Comparison of ENCODE assay signal across 1 cellular context in genomic region chr16:89476379-89476778, GRCh38.
TF ChIP-seq lines count a peak whose summit lies in the region.

No MANE protein-coding gene starts in this region.

TF ChIP-seq in GM23338, 12 proteins besides CTCF, POLR2A, EP300 and RAD21 (continued from another document):
- TF ChIP-seq, protein P1, sequence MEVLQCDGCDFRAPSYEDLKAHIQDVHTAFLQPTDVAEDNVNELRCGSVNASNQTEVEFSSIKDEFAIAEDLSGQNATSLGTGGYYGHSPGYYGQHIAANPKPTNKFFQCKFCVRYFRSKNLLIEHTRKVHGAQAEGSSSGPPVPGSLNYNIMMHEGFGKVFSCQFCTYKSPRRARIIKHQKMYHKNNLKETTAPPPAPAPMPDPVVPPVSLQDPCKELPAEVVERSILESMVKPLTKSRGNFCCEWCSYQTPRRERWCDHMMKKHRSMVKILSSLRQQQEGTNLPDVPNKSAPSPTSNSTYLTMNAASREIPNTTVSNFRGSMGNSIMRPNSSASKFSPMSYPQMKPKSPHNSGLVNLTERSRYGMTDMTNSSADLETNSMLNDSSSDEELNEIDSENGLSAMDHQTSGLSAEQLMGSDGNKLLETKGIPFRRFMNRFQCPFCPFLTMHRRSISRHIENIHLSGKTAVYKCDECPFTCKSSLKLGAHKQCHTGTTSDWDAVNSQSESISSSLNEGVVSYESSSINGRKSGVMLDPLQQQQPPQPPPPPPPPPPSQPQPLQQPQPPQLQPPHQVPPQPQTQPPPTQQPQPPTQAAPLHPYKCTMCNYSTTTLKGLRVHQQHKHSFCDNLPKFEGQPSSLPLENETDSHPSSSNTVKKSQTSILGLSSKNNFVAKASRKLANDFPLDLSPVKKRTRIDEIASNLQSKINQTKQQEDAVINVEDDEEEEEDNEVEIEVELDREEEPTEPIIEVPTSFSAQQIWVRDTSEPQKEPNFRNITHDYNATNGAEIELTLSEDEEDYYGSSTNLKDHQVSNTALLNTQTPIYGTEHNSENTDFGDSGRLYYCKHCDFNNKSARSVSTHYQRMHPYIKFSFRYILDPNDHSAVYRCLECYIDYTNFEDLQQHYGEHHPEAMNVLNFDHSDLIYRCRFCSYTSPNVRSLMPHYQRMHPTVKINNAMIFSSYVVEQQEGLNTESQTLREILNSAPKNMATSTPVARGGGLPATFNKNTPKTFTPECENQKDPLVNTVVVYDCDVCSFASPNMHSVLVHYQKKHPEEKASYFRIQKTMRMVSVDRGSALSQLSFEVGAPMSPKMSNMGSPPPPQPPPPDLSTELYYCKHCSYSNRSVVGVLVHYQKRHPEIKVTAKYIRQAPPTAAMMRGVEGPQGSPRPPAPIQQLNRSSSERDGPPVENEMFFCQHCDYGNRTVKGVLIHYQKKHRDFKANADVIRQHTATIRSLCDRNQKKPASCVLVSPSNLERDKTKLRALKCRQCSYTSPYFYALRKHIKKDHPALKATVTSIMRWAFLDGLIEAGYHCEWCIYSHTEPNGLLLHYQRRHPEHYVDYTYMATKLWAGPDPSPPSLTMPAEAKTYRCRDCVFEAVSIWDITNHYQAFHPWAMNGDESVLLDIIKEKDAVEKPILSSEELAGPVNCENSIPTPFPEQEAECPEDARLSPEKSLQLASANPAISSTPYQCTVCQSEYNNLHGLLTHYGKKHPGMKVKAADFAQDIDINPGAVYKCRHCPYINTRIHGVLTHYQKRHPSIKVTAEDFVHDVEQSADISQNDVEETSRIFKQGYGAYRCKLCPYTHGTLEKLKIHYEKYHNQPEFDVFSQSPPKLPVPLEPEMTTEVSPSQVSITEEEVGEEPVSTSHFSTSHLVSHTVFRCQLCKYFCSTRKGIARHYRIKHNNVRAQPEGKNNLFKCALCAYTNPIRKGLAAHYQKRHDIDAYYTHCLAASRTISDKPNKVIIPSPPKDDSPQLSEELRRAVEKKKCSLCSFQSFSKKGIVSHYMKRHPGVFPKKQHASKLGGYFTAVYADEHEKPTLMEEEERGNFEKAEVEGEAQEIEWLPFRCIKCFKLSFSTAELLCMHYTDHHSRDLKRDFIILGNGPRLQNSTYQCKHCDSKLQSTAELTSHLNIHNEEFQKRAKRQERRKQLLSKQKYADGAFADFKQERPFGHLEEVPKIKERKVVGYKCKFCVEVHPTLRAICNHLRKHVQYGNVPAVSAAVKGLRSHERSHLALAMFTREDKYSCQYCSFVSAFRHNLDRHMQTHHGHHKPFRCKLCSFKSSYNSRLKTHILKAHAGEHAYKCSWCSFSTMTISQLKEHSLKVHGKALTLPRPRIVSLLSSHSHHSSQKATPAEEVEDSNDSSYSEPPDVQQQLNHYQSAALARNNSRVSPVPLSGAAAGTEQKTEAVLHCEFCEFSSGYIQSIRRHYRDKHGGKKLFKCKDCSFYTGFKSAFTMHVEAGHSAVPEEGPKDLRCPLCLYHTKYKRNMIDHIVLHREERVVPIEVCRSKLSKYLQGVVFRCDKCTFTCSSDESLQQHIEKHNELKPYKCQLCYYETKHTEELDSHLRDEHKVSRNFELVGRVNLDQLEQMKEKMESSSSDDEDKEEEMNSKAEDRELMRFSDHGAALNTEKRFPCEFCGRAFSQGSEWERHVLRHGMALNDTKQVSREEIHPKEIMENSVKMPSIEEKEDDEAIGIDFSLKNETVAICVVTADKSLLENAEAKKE (CRISPR knock-in tag; IDR thresholded peaks at IDR 0.05), result no peak
- TF ChIP-seq ZNF114 (CRISPR knock-in tag; IDR thresholded peaks at IDR 0.05) (no peak), REST (IDR thresholded peaks at IDR 0.05; ENCODE audit: unreplicated experiment) (no peak)
- TF ChIP-seq, protein P2, sequence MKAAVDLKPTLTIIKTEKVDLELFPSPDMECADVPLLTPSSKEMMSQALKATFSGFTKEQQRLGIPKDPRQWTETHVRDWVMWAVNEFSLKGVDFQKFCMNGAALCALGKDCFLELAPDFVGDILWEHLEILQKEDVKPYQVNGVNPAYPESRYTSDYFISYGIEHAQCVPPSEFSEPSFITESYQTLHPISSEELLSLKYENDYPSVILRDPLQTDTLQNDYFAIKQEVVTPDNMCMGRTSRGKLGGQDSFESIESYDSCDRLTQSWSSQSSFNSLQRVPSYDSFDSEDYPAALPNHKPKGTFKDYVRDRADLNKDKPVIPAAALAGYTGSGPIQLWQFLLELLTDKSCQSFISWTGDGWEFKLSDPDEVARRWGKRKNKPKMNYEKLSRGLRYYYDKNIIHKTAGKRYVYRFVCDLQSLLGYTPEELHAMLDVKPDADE (IDR thresholded peaks at IDR 0.05), result no peak
